Comparison of ENCODE assay signal across 1 cellular context in genomic region chr21:44943005-44943685, GRCh38.
TF ChIP-seq lines count a peak whose summit lies in the region.

No MANE protein-coding gene starts in this region.

TF ChIP-seq in IMR-90, 13 proteins besides CTCF, POLR2A, EP300 and RAD21:
- no peak for TF ChIP-seq BHLHE40 (IDR thresholded peaks at IDR 0.05; ENCODE audit: low read depth, low read length)
- TF ChIP-seq RFX5 (IDR thresholded peaks at IDR 0.05; ENCODE audit: low read depth, low read length): no peak
- no peak for TF ChIP-seq CHD1 (IDR thresholded peaks at IDR 0.05; ENCODE audit: low read depth, low read length)
- no peak for TF ChIP-seq FOS (IDR thresholded peaks at IDR 0.05; ENCODE audit: low read depth, low read length)
- TF ChIP-seq SMC3 (IDR thresholded peaks at IDR 0.05; ENCODE audit: low read depth, low read length): no peak
- no peak for TF ChIP-seq ELK1 (IDR thresholded peaks at IDR 0.05; ENCODE audit: borderline replicate concordance, low read depth, low read length)
- no peak for TF ChIP-seq CEBPB (IDR thresholded peaks at IDR 0.05; ENCODE audit: low read depth, low read length)
- no peak for TF ChIP-seq MAFK (IDR thresholded peaks at IDR 0.05; ENCODE audit: low read depth, low read length)
- no peak for TF ChIP-seq MXI1 (IDR thresholded peaks at IDR 0.05; ENCODE audit: borderline replicate concordance, low read depth, low read length)
- TF ChIP-seq NFE2L2 (IDR thresholded peaks at IDR 0.05; ENCODE audit: low read depth, low read length): no peak
- no peak for TF ChIP-seq MAZ (IDR thresholded peaks at IDR 0.05; ENCODE audit: borderline replicate concordance, low read depth, low read length)
- TF ChIP-seq USF2 (IDR thresholded peaks at IDR 0.05; ENCODE audit: low read depth, low read length): no peak
- no peak for TF ChIP-seq RCOR1 (IDR thresholded peaks at IDR 0.05; ENCODE audit: insufficient replicate concordance, low read length)
